In genomic region chr2:189483571-189484415, GRCh38 we compare ENCODE assay signal across 16 cellular contexts.
"Had no signal": no experiment of that assay in that cellular context is flagged by ENCODE, and none has a peak within 500 bp of the region (broad histone marks: within the 10 kb centered on the region; RNA-seq: fewer than 3 reads in every experiment).

No MANE protein-coding gene starts in this region.

- H3K27ac ChIP-seq: body of pancreas, lower lobe of right lung had no signal

- DNase-seq: activated naive CD4-positive, alpha-beta T cell treated with anti-CD3 and anti-CD28 coated beads, Interleukin-2, amount 50 U/mL, for 16 hours; amniotic stem cell; body of pancreas; cerebellar nuclear complex; dermis blood vessel endothelial cell; endodermal cell; erythroblast; immature natural killer cell; left cardiac atrium; lower lobe of right lung; natural killer cell; occipital lobe; stimulated activated CD4-positive, alpha-beta T cell treated with anti-CD3 and anti-CD28 coated beads, Interleukin-15, amount 100 ng/mL, for 24 hours; stimulated activated CD4-positive, alpha-beta T cell treated with anti-CD3 and anti-CD28 coated beads, Interleukin-4, amount 100 ng/mL, for 4 hours; SW 1271 had no signal

- H3K9me3 ChIP-seq: body of pancreas, lower lobe of right lung had no signal

- H3K36me3 ChIP-seq: lower lobe of right lung had no signal

- H3K4me3 ChIP-seq: body of pancreas, lower lobe of right lung had no signal

- ATAC-seq: activated CD4-positive, CD25-positive, alpha-beta regulatory T cell treated with anti-CD3 and anti-CD28 coated beads, Interleukin-2, amount 50 U/mL, for 24 hours; body of pancreas; left cardiac atrium; natural killer cell had no signal

- H3K4me1 ChIP-seq: body of pancreas, lower lobe of right lung had no signal

- H3K27me3 ChIP-seq: body of pancreas had no signal
